In genomic region chr13:72062566-72062965, GRCh38 we compare ENCODE assay signal across 1 cellular context.
TF ChIP-seq lines count a peak whose summit lies in the region.

No MANE protein-coding gene starts in this region.

TF ChIP-seq in H1, 55 proteins besides CTCF, POLR2A, EP300 and RAD21 (continued from another document):
- TF ChIP-seq NANOG (IDR thresholded peaks at IDR 0.05; ENCODE audit: insufficient read depth, low read depth, low read length, poor library complexity, severe bottlenecking): peak; percentile 81
- TF ChIP-seq KDM1A (IDR thresholded peaks at IDR 0.05; ENCODE audit: borderline replicate concordance, low read length): no peak
- no peak for TF ChIP-seq FOSL1 (IDR thresholded peaks at IDR 0.05; ENCODE audit: insufficient read depth, low read depth, low read length)
- no peak for TF ChIP-seq EZH2 (IDR thresholded peaks at IDR 0.05; ENCODE audit: low read depth, low read length, severe bottlenecking)
- peak; percentile 72 for TF ChIP-seq CTBP2 (IDR thresholded peaks at IDR 0.05; ENCODE audit: borderline replicate concordance, insufficient read depth, insufficient read length, low read length)
- TF ChIP-seq ASH2L (IDR thresholded peaks at IDR 0.05; ENCODE audit: low read length): peak; percentile 30
- 0 out of 2 replicates have a peak, but pooled peaks have one; percentile 36 for TF ChIP-seq SP1 (IDR thresholded peaks at IDR 0.05; ENCODE audit: low read depth, low read length)
- TF ChIP-seq GTF2F1 (IDR thresholded peaks at IDR 0.05; ENCODE audit: borderline replicate concordance, low read depth, low read length): no peak
- TF ChIP-seq CHD1 (IDR thresholded peaks at IDR 0.05; ENCODE audit: low read depth, low read length): no peak
- no peak for TF ChIP-seq TEAD4 (IDR thresholded peaks at IDR 0.05; ENCODE audit: low read depth, low read length)
- TF ChIP-seq CHD2 (IDR thresholded peaks at IDR 0.05; ENCODE audit: low read length): no peak
- 0 out of 2 replicates have a peak, but pooled peaks have one; percentile 42 for TF ChIP-seq YY1 (IDR thresholded peaks at IDR 0.05; ENCODE audit: low read depth, low read length)
- peak; percentile 78; the same call in 1 of the 2 replicates for TF ChIP-seq TCF12 (IDR thresholded peaks at IDR 0.05; ENCODE audit: low read depth, low read length)
- no peak for TF ChIP-seq RXRA (IDR thresholded peaks at IDR 0.05; ENCODE audit: insufficient read depth, low read depth, low read length)
- no peak for TF ChIP-seq SIRT6 (IDR thresholded peaks at IDR 0.05; ENCODE audit: low read length)
- TF ChIP-seq SUZ12 (IDR thresholded peaks at IDR 0.05; ENCODE audit: low read length): no peak
